23 cellular contexts compared by ENCODE assay signal in the genomic region with DNA sequence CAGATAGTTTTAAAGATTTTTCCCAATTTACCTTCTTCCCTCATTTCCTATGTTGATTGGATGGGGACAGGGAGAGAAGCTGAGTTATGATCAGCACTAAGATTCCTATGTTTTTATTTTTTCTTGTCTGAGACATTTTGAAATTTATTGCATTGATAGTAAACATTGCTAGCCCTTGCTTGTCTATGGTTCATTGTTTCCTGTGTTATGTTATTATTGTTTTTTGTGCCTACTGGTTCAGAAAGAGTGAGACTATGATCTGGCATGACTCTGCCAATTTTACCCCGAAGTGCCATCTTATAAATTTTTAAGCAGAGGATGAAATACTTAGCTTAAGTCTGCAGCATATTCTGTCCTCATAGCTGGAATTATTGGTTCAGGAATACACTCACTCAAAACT.
"Had no signal": no experiment of that assay in that cellular context is flagged by ENCODE, and none has a peak within 500 bp of the region (broad histone marks: within the 10 kb centered on the region; RNA-seq: fewer than 3 reads in every experiment).

No MANE protein-coding gene starts in this region.

- H3K27me3 ChIP-seq: Peyer's patch had no signal

- H3K4me2 ChIP-seq: KMS-11 had no signal

- H3K9me3 ChIP-seq: Peyer's patch, SJSA1 had no signal

- DNase-seq: Kasumi-1, MV-4-11, NCI-H1048, NCI-H1105, NCI-H1417, NCI-H146, NCI-H1694 treated with DMSO at 0.1 percent for 48 hours, NCI-H1930, NCI-H2081, NCI-H2107, NCI-H2227 treated with DMSO at 0.1 percent for 48 hours, NCI-H510A, NCI-H524 treated with DMSO at 0.1 percent for 48 hours, NCI-H774, Peyer's patch, Right ventricle myocardium superior, SIG-M5 had no signal

- H3K4me3 ChIP-seq: K562, Peyer's patch, SJSA1, SK-N-MC had no signal

- FAIRE-seq: HTR-8/SVneo, K562 had no signal

- H3K36me3 ChIP-seq: Peyer's patch, SJSA1 had no signal

- H3K4me1 ChIP-seq: Peyer's patch, SJSA1 had no signal

- ATAC-seq: K562 had no signal

- H3K9ac ChIP-seq: KMS-11 had no signal

- H3K27ac ChIP-seq: HL-60, KMS-11, Peyer's patch, SJSA1, SK-N-MC had no signal
